Comparison of ENCODE assay signal across 24 cellular contexts in the genomic region with DNA sequence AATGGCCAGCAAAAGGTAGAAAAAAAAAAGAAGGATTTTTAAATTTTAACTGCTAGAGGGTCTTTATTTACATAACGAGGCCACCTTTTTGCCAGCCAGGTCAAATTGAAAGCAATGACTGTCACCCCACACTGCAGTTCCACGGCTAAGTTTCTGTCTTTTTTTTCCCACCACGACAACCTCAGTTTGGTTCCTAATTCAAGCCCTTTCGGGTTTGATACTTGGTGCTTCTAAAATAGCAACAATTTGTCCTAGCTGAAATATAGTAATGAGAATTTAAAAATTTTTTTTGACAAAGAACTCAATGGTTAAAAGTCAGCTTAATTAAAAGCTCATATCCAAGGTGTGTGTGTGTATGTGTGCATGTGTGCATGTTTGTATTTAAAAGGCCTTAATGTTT. TPM values are rescaled to one million over a fixed set of nuclear protein-coding genes. Genes with fewer than 3 reads are reported as not detected.
"Had no signal": no experiment of that assay in that cellular context is flagged by ENCODE, and none has a peak within 500 bp of the region (broad histone marks: within the 10 kb centered on the region; RNA-seq: fewer than 3 reads in every experiment).

No MANE protein-coding gene starts in this region.

- H3K4me1 ChIP-seq: body of pancreas, esophagus muscularis mucosa, left lung, parathyroid adenoma, stomach, testis, upper lobe of left lung had no signal

- H2AFZ ChIP-seq: hepatocyte, parathyroid adenoma had no signal

- ATAC-seq: body of pancreas; left lung; mucosa of descending colon; naive thymus-derived CD8-positive, alpha-beta T cell had no signal

- DNase-seq: activated CD4-positive, alpha-beta T cell treated with anti-CD3 and anti-CD28 coated beads, Interleukin-2, amount 10 ng/mL, durations not matched to agents 7 days and 5 days; activated CD4-positive, CD25-positive, alpha-beta regulatory T cell; activated CD8-positive, alpha-beta memory T cell treated with anti-CD3 and anti-CD28 coated beads, Interleukin-2, amount 50 U/mL, for 48 hours; activated gamma-delta T cell treated with Interleukin-2 at 50 U/mL for 16 hours; amniotic stem cell; body of pancreas; caudate nucleus; left lung; mucosa of descending colon; naive thymus-derived CD8-positive, alpha-beta T cell; sigmoid colon; stimulated activated CD4-positive, alpha-beta T cell treated with anti-CD3 and anti-CD28 coated beads, Interleukin-1b, Interleukin-23, amount 100 ng/mL, for 48 hours; stomach; testis; upper lobe of left lung had no signal

- H3K4me3 Mint-ChIP-seq: activated CD4-positive, alpha-beta T cell treated with anti-CD3 and anti-CD28 coated beads, Interleukin-2, amount 10 ng/mL, durations not matched to agents 7 days and 5 days; activated naive CD8-positive, alpha-beta T cell; naive thymus-derived CD8-positive, alpha-beta T cell had no signal

- H3K27ac Mint-ChIP-seq: activated CD4-positive, alpha-beta T cell treated with anti-CD3 and anti-CD28 coated beads, Interleukin-2, amount 10 ng/mL, durations not matched to agents 7 days and 5 days; activated naive CD8-positive, alpha-beta T cell; naive thymus-derived CD8-positive, alpha-beta T cell had no signal

- H3K27me3 ChIP-seq: body of pancreas, esophagus muscularis mucosa, hepatocyte, neutrophil, sigmoid colon, testis, upper lobe of left lung had no signal

- H3K27ac ChIP-seq: body of pancreas, esophagus muscularis mucosa, hepatocyte, left lung, neutrophil, parathyroid adenoma, sigmoid colon, stomach, testis, upper lobe of left lung had no signal

- H3K4me1 Mint-ChIP-seq: activated CD4-positive, alpha-beta T cell treated with anti-CD3 and anti-CD28 coated beads, Interleukin-2, amount 10 ng/mL, durations not matched to agents 7 days and 5 days; naive thymus-derived CD8-positive, alpha-beta T cell had no signal

- H3K4me2 ChIP-seq: hepatocyte had no signal

- H3K79me2 ChIP-seq: hepatocyte, parathyroid adenoma had no signal

- FAIRE-seq: colon, endometrium, keratinocyte had no signal

- H3K9ac ChIP-seq: parathyroid adenoma had no signal

- H3K4me3 ChIP-seq: body of pancreas, esophagus muscularis mucosa, hepatocyte, left lung, mucosa of descending colon, sigmoid colon, stomach, testis, upper lobe of left lung had no signal

RNA-seq across cellular contexts. Expression of gene NMS, which starts 16.4 kb away (rescaled TPM):
- total RNA-seq: activated CD4-positive, alpha-beta T cell treated with anti-CD3 and anti-CD28 coated beads, Interleukin-2, amount 10 ng/mL, durations not matched to agents 7 days and 5 days; body of pancreas; esophagus muscularis mucosa; glomerular endothelial cell; hepatocyte; left lung; mucosa of descending colon; naive thymus-derived CD8-positive, alpha-beta T cell; sigmoid colon; stomach; testis; upper lobe of left lung had no signal
- polyA plus RNA-seq: hepatocyte; keratinocyte; naive thymus-derived CD8-positive, alpha-beta T cell; sigmoid colon; stomach had no signal
